In genomic region chr17:44467108-44467507, GRCh38 we compare ENCODE assay signal across 1 cellular context.
TF ChIP-seq lines count a peak whose summit lies in the region.

No MANE protein-coding gene starts in this region.

TF ChIP-seq in WTC11, 78 proteins besides CTCF, POLR2A, EP300 and RAD21 (continued from another document):
- TF ChIP-seq E2F4 (CRISPR knock-in tag; IDR thresholded peaks at IDR 0.05; ENCODE audit: borderline replicate concordance, low read depth) (no peak), ZNF263 (CRISPR knock-in tag; IDR thresholded peaks at IDR 0.05; ENCODE audit: low read depth) (no peak)
- TF ChIP-seq, protein P1, sequence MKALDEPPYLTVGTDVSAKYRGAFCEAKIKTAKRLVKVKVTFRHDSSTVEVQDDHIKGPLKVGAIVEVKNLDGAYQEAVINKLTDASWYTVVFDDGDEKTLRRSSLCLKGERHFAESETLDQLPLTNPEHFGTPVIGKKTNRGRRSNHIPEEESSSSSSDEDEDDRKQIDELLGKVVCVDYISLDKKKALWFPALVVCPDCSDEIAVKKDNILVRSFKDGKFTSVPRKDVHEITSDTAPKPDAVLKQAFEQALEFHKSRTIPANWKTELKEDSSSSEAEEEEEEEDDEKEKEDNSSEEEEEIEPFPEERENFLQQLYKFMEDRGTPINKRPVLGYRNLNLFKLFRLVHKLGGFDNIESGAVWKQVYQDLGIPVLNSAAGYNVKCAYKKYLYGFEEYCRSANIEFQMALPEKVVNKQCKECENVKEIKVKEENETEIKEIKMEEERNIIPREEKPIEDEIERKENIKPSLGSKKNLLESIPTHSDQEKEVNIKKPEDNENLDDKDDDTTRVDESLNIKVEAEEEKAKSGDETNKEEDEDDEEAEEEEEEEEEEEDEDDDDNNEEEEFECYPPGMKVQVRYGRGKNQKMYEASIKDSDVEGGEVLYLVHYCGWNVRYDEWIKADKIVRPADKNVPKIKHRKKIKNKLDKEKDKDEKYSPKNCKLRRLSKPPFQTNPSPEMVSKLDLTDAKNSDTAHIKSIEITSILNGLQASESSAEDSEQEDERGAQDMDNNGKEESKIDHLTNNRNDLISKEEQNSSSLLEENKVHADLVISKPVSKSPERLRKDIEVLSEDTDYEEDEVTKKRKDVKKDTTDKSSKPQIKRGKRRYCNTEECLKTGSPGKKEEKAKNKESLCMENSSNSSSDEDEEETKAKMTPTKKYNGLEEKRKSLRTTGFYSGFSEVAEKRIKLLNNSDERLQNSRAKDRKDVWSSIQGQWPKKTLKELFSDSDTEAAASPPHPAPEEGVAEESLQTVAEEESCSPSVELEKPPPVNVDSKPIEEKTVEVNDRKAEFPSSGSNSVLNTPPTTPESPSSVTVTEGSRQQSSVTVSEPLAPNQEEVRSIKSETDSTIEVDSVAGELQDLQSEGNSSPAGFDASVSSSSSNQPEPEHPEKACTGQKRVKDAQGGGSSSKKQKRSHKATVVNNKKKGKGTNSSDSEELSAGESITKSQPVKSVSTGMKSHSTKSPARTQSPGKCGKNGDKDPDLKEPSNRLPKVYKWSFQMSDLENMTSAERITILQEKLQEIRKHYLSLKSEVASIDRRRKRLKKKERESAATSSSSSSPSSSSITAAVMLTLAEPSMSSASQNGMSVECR (CRISPR knock-in tag; IDR thresholded peaks at IDR 0.05; ENCODE audit: borderline replicate concordance), result no peak
